Comparison of ENCODE assay signal across 23 cellular contexts in genomic region chr1:41816061-41816460, GRCh38.
DNase-seq lines count a peak whose midpoint lies in the region; ATAC-seq and TF ChIP-seq lines count a peak whose summit lies in the region.
"Had no signal": no experiment of that assay in that cellular context is flagged by ENCODE, and none has a peak within 500 bp of the region (broad histone marks: within the 10 kb centered on the region; RNA-seq: fewer than 3 reads in every experiment).

No MANE protein-coding gene starts in this region.

- no peaks in the 10 kb centered on the region for H3K27me3 ChIP-seq in DND-41 (ENCODE audit: insufficient read depth, low read length, poor library complexity)
- H3K27me3 ChIP-seq: BE2C, BLaER1 had no signal

- peaks cover 46% of the 10 kb centered on the region for H3K4me1 ChIP-seq in DND-41 (ENCODE audit: insufficient read depth, low read length)
- H3K4me1 ChIP-seq: BE2C, BLaER1, Caco-2 had no signal

- H3K9ac ChIP-seq in DND-41 (ENCODE audit: low read depth, low read length) = no peak overlapping the region
- H3K9ac ChIP-seq: BLaER1 had no signal

- no peaks in the 10 kb centered on the region for H3K9me3 ChIP-seq in DND-41 (ENCODE audit: insufficient read depth, low read length, severe bottlenecking)
- H3K9me3 ChIP-seq: BE2C, BLaER1, Caco-2 had no signal

- H3K27me3 Mint-ChIP-seq in activated T-helper 17 cell treated with anti-CD3 and anti-CD28 coated beads, Interleukin-2, amount 50 U/mL, for 72 hours = no peaks in the 10 kb centered on the region
- H3K27me3 Mint-ChIP-seq: CD4-positive, alpha-beta memory T cell; CD4-positive, CD25-positive, alpha-beta regulatory T cell; CD8-positive, alpha-beta memory T cell had no signal

- H3K4me3 ChIP-seq in DND-41 (ENCODE audit: low read depth in 1 of 2, low read length in 2 of 2) (no peak overlapping the region), fibroblast of the aortic adventitia (ENCODE audit: low read depth, low read length) (no peak overlapping the region)
- H3K4me3 ChIP-seq: BLaER1, GM12878 had no signal

- no peak overlapping the region for H3K4me2 ChIP-seq in DND-41 (ENCODE audit: insufficient read depth, low read length)
- H3K4me2 ChIP-seq: BLaER1 had no signal

- H3K36me3 Mint-ChIP-seq in activated T-helper 17 cell treated with anti-CD3 and anti-CD28 coated beads, Interleukin-2, amount 50 U/mL, for 72 hours (ENCODE audit: low read depth) = no peaks in the 10 kb centered on the region
- H3K36me3 Mint-ChIP-seq: CD14-positive monocyte; CD4-positive, alpha-beta memory T cell; CD4-positive, CD25-positive, alpha-beta regulatory T cell had no signal

- peaks cover 100% of the 10 kb centered on the region for H3K79me2 ChIP-seq in DND-41 (ENCODE audit: insufficient read depth, low read length)

- peak overlapping the region; percentile 54 for H3K27ac ChIP-seq in DND-41 (ENCODE audit: low read length)
- H3K27ac ChIP-seq: BLaER1 had no signal

- H2AFZ ChIP-seq in DND-41 (ENCODE audit: low read depth, low read length) = no peak overlapping the region

- H3K36me3 ChIP-seq in DND-41 (ENCODE audit: insufficient read depth, low read length) = peaks cover 15% of the 10 kb centered on the region
- H3K36me3 ChIP-seq: BE2C, BLaER1 had no signal

- no peak overlapping the region for H3K4me3 Mint-ChIP-seq in activated T-helper 17 cell treated with anti-CD3 and anti-CD28 coated beads, Interleukin-2, amount 50 U/mL, for 72 hours
- H3K4me3 Mint-ChIP-seq: CD14-positive monocyte; CD4-positive, alpha-beta memory T cell; CD4-positive, CD25-positive, alpha-beta regulatory T cell; CD8-positive, alpha-beta memory T cell had no signal

- peak; percentile 6 for DNase-seq in COLO829 (ENCODE audit: low spot score)
- DNase-seq in DND-41 = no peak
- peak; percentile 14 for DNase-seq in fibroblast of the aortic adventitia (ENCODE audit: low read depth)
- peak; percentile 19 for DNase-seq in renal cortical epithelial cell (ENCODE audit: low read depth)
- DNase-seq in NCI-H1694 treated with DMSO at 0.1 percent for 48 hours (lab: John Stamatoyannopoulos, UW) = no peak
- DNase-seq in putamen (ENCODE audit: low spot score) = no peak
- DNase-seq: 8988T; ACHN; BE2C; C1 segment of cervical spinal cord; Caco-2; Calu3; CD4-positive, alpha-beta memory T cell; CD4-positive, CD25-positive, alpha-beta regulatory T cell; CD8-positive, alpha-beta memory T cell; DMS79 treated with DMSO at 0.1 percent for 48 hours; EL; GDM1 had no signal

- TF ChIP-seq CTCF in DND-41 (IDR thresholded peaks at IDR 0.05; ENCODE audit: borderline replicate concordance, extremely low read depth, low read length, poor library complexity, severe bottlenecking) (no peak), fibroblast of the aortic adventitia (IDR thresholded peaks at IDR 0.05; ENCODE audit: insufficient read depth, low read length) (no peak)

- H3K27ac Mint-ChIP-seq in activated T-helper 17 cell treated with anti-CD3 and anti-CD28 coated beads, Interleukin-2, amount 50 U/mL, for 72 hours = no peak overlapping the region
- H3K27ac Mint-ChIP-seq: CD14-positive monocyte; CD4-positive, CD25-positive, alpha-beta regulatory T cell had no signal

- H4K20me1 ChIP-seq in DND-41 (ENCODE audit: insufficient read depth, low read length) = peaks cover 75% of the 10 kb centered on the region
- H4K20me1 ChIP-seq: BLaER1 had no signal

- ATAC-seq in DND-41 (ENCODE audit: insufficient read depth, low read depth) (no peak), GM19035 (IDR thresholded peaks at IDR 0.05; ENCODE audit: unreplicated experiment) (no peak)
- no peak for ATAC-seq in activated T-helper 17 cell treated with anti-CD3 and anti-CD28 coated beads, Interleukin-2, amount 50 U/mL, for 72 hours (replicated peaks)
- ATAC-seq: GM12878 had no signal

- H3K4me1 Mint-ChIP-seq in activated T-helper 17 cell treated with anti-CD3 and anti-CD28 coated beads, Interleukin-2, amount 50 U/mL, for 72 hours = peaks cover 25% of the 10 kb centered on the region

- H3K9me3 Mint-ChIP-seq in activated T-helper 17 cell treated with anti-CD3 and anti-CD28 coated beads, Interleukin-2, amount 50 U/mL, for 72 hours = no peaks in the 10 kb centered on the region
- H3K9me3 Mint-ChIP-seq: CD14-positive monocyte; CD4-positive, alpha-beta memory T cell; CD8-positive, alpha-beta memory T cell had no signal

Comparison
In these comparisons a context has a peak if more than half of its experiments do, and no peak if none do; other contexts are left out.
1. DNase-seq: peak in COLO829 (single experiment), fibroblast of the aortic adventitia (single experiment) and renal cortical epithelial cell (single experiment); none in DND-41 (single experiment), NCI-H1694 treated with DMSO at 0.1 percent for 48 hours (single experiment) and putamen (single experiment).